In genomic region chr6:21587182-21587924, GRCh38 we compare ENCODE assay signal across 8 cellular contexts. TPM values are rescaled to one million over a fixed set of nuclear protein-coding genes. Genes with fewer than 3 reads are reported as not detected.
DNase-seq lines count a peak whose midpoint lies in the region; ATAC-seq and TF ChIP-seq lines count a peak whose summit lies in the region.

No MANE protein-coding gene starts in this region.

- no peaks in the 10 kb centered on the region for H3K79me2 ChIP-seq in neural progenitor cell (ENCODE audit: low read depth)

- peaks cover 3% of the 10 kb centered on the region for H3K9me3 Mint-ChIP-seq in activated T-helper 1 cell treated with anti-CD3 and anti-CD28 coated beads, Interleukin-12 subunit alpha, Interleukin-12 subunit beta, Interleukin-2, Interleukin-4 antibody, amounts not matched to agents 30 ng/mL and 10 ng/mL and 1 ng/mL, durations not matched to agents 14 hours and 24 hours and 36 hours
- H3K9me3 Mint-ChIP-seq in neural progenitor cell: peaks cover 18% of the 10 kb centered on the region

- peaks cover 43% of the 10 kb centered on the region for H3K27me3 Mint-ChIP-seq in activated T-helper 1 cell treated with anti-CD3 and anti-CD28 coated beads, Interleukin-12 subunit alpha, Interleukin-12 subunit beta, Interleukin-2, Interleukin-4 antibody, amounts not matched to agents 30 ng/mL and 10 ng/mL and 1 ng/mL, durations not matched to agents 14 hours and 24 hours and 36 hours (ENCODE audit: insufficient read depth)
- H3K27me3 Mint-ChIP-seq in neural progenitor cell (ENCODE audit: insufficient read depth, low read depth): peaks cover 12% of the 10 kb centered on the region

- peaks cover 3% of the 10 kb centered on the region for H3K9me3 ChIP-seq in neural progenitor cell (ENCODE audit: low read depth)

- no peaks in the 10 kb centered on the region for H4K20me1 ChIP-seq in neural progenitor cell (ENCODE audit: low read depth)

- H3K4me3 ChIP-seq in neural progenitor cell: peak overlapping the region; percentile 61

- H3F3A ChIP-seq in neural progenitor cell (ENCODE audit: low read depth): peaks cover 25% of the 10 kb centered on the region

- peaks cover 5% of the 10 kb centered on the region for H3K4me1 Mint-ChIP-seq in activated T-helper 1 cell treated with anti-CD3 and anti-CD28 coated beads, Interleukin-12 subunit alpha, Interleukin-12 subunit beta, Interleukin-2, Interleukin-4 antibody, amounts not matched to agents 30 ng/mL and 10 ng/mL and 1 ng/mL, durations not matched to agents 14 hours and 24 hours and 36 hours (ENCODE audit: low read depth)
- peaks cover 18% of the 10 kb centered on the region for H3K4me1 Mint-ChIP-seq in neural progenitor cell

- H3K27ac ChIP-seq in neural progenitor cell: peak overlapping the region; percentile 40

- peaks cover 17% of the 10 kb centered on the region for H3K4me1 ChIP-seq in neural progenitor cell

- peak overlapping the region; percentile 94 for H3K4me2 ChIP-seq in neural progenitor cell

- H3K27me3 ChIP-seq in neural progenitor cell: no peaks in the 10 kb centered on the region

- ATAC-seq in GM19328 (IDR thresholded peaks at IDR 0.05; ENCODE audit: unreplicated experiment) (peak; percentile 42), HG03196 (IDR thresholded peaks at IDR 0.05; ENCODE audit: unreplicated experiment) (peak; percentile 31)

- H3K27ac Mint-ChIP-seq in activated T-helper 1 cell treated with anti-CD3 and anti-CD28 coated beads, Interleukin-12 subunit alpha, Interleukin-12 subunit beta, Interleukin-2, Interleukin-4 antibody, amounts not matched to agents 30 ng/mL and 10 ng/mL and 1 ng/mL, durations not matched to agents 14 hours and 24 hours and 36 hours: no peak overlapping the region
- peak overlapping the region; percentile 95 for H3K27ac Mint-ChIP-seq in neural progenitor cell

- peak; percentile 25 for TF ChIP-seq CTCF in neural progenitor cell (IDR thresholded peaks at IDR 0.05)

- no peaks in the 10 kb centered on the region for H3K36me3 Mint-ChIP-seq in activated T-helper 1 cell treated with anti-CD3 and anti-CD28 coated beads, Interleukin-12 subunit alpha, Interleukin-12 subunit beta, Interleukin-2, Interleukin-4 antibody, amounts not matched to agents 30 ng/mL and 10 ng/mL and 1 ng/mL, durations not matched to agents 14 hours and 24 hours and 36 hours (ENCODE audit: low read depth)
- H3K36me3 Mint-ChIP-seq in neural progenitor cell: no peaks in the 10 kb centered on the region

- H3K9ac ChIP-seq in neural progenitor cell: no peak overlapping the region

- intact Hi-C loops in activated T-helper 1 cell treated with anti-CD3 and anti-CD28 coated beads, Interleukin-12 subunit alpha, Interleukin-12 subunit beta, Interleukin-2, Interleukin-4 antibody, amounts not matched to agents 30 ng/mL and 10 ng/mL and 1 ng/mL, durations not matched to agents 14 hours and 24 hours and 36 hours (cut with micrococcal nuclease): loop anchor here (5.0 to 10.0 kb wide), 4 partner anchors 403 to 1750 kb away; partner anchors contain the start of gene ID4

- peak overlapping the region; percentile 93 for H3K4me3 Mint-ChIP-seq in activated T-helper 1 cell treated with anti-CD3 and anti-CD28 coated beads, Interleukin-12 subunit alpha, Interleukin-12 subunit beta, Interleukin-2, Interleukin-4 antibody, amounts not matched to agents 30 ng/mL and 10 ng/mL and 1 ng/mL, durations not matched to agents 14 hours and 24 hours and 36 hours
- H3K4me3 Mint-ChIP-seq in neural progenitor cell: peak overlapping the region; percentile 98

- H3K36me3 ChIP-seq in neural progenitor cell: no peaks in the 10 kb centered on the region

- DNase-seq in D341Med (ENCODE audit: low spot score) (peak; percentile 69), NCI-H524 treated with DMSO at 0.1 percent for 48 hours (lab: John Stamatoyannopoulos, UW) (peak; percentile 75), foreskin melanocyte (peak; percentile 71), neural progenitor cell (ENCODE audit: low spot score) (peak; percentile 85), NK-92 (lab: John Stamatoyannopoulos, UW; ENCODE audit: unreplicated experiment) (no peak)
- peak; percentile 8 for DNase-seq in activated T-helper 1 cell treated with anti-CD3 and anti-CD28 coated beads, Interleukin-12 subunit alpha, Interleukin-12 subunit beta, Interleukin-2, Interleukin-4 antibody, amounts not matched to agents 30 ng/mL and 10 ng/mL and 1 ng/mL, durations not matched to agents 14 hours and 24 hours and 36 hours (ENCODE audit: low spot score)

- peak overlapping the region; percentile 83 for H2AFZ ChIP-seq in neural progenitor cell (replicated peaks)

RNA-seq across cellular contexts. Expression of gene SOX4, which starts 6.2 kb away (rescaled TPM):
- total RNA-seq in activated T-helper 1 cell treated with anti-CD3 and anti-CD28 coated beads, Interleukin-12 subunit alpha, Interleukin-12 subunit beta, Interleukin-2, Interleukin-4 antibody, amounts not matched to agents 30 ng/mL and 10 ng/mL and 1 ng/mL, durations not matched to agents 14 hours and 24 hours and 36 hours: 1.2 and 1.5 TPM in 2 replicates
- 147 and 161 TPM in 2 replicates for total RNA-seq in neural progenitor cell (ENCODE audit: low replicate concordance)

Comparison
In these comparisons a context has a peak if more than half of its experiments do, and no peak if none do; other contexts are left out.
1. RNA of gene SOX4, which starts 6.2 kb away (total RNA-seq): 147 to 161 TPM in neural progenitor cell; 1.2 to 1.5 TPM in activated T-helper 1 cell treated with anti-CD3 and anti-CD28 coated beads, Interleukin-12 subunit alpha, Interleukin-12 subunit beta, Interleukin-2, Interleukin-4 antibody, amounts not matched to agents 30 ng/mL and 10 ng/mL and 1 ng/mL, durations not matched to agents 14 hours and 24 hours and 36 hours; every median in the first group is over 10 times any median in the second.